Comparison of ENCODE assay signal across 15 cellular contexts in the genomic region with DNA sequence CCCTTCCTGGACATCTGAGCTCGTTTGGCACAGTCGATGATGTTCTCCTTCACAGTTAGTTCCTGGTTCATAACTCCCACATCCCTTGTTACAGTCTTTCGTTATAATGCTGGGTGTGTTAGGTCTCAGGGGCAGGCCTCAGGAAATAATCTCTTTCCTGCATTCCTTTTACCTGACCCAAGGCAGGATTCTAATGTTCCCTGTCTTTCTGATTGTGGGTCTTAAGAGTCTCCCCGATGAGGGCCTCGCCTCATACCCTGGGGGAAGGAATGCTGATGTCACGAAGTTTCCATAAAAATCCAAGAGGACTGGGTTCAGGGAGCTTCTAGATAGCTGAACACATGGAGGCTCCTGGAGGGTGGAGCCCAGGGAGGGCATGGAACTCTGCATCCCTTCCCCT.
DNase-seq lines count a peak whose midpoint lies in the region; ATAC-seq and TF ChIP-seq lines count a peak whose summit lies in the region.
"Had no signal": no experiment of that assay in that cellular context is flagged by ENCODE, and none has a peak within 500 bp of the region (broad histone marks: within the 10 kb centered on the region; RNA-seq: fewer than 3 reads in every experiment).

No MANE protein-coding gene starts in this region.

- DNase-seq in natural killer cell treated with Interleukin-12 subunit alpha and Interleukin-12 subunit beta and Interleukin-15 and Interleukin-18, amount 100 ng/mL, for 72 hours (ENCODE audit: low spot score) = no peak
- no peak for DNase-seq in natural killer cell
- DNase-seq in amniotic epithelial cell (ENCODE audit: low read depth) = peak; percentile 78
- DNase-seq in left colon = peak in 1 of 2 donors; percentile 48
- DNase-seq in testis = no peak
- no peak for DNase-seq in posterior vena cava (ENCODE audit: low spot score)
- DNase-seq in NCI-H1930 (lab: John Stamatoyannopoulos, UW) = no peak
- DNase-seq: activated CD4-positive, alpha-beta memory T cell treated with anti-CD3 and anti-CD28 coated beads for 36 hours; activated naive CD4-positive, alpha-beta T cell treated with anti-CD3 and anti-CD28 coated beads, Interleukin-2, amount 50 U/mL, for 16 hours; midbrain; NCI-H146; NCI-H82; right lobe of liver; upper lobe of left lung had no signal

- peaks cover 61 to 66% of the 10 kb centered on the region in 2 donors for H3K4me1 Mint-ChIP-seq in natural killer cell treated with Interleukin-12 subunit alpha and Interleukin-12 subunit beta and Interleukin-15 and Interleukin-18, amount 100 ng/mL, for 72 hours (ENCODE audit: low read depth in 2 of 2)
- peaks cover 0 to 6% of the 10 kb centered on the region in 2 donors for H3K4me1 Mint-ChIP-seq in natural killer cell

- H3K27me3 Mint-ChIP-seq in natural killer cell treated with Interleukin-12 subunit alpha and Interleukin-12 subunit beta and Interleukin-15 and Interleukin-18, amount 100 ng/mL, for 72 hours = no peaks in the 10 kb centered on the region
- H3K27me3 Mint-ChIP-seq in natural killer cell (ENCODE audit: low read depth in 2 of 2) = peaks cover 3 to 13% of the 10 kb centered on the region in 2 donors
- H3K27me3 Mint-ChIP-seq: activated CD4-positive, alpha-beta memory T cell treated with anti-CD3 and anti-CD28 coated beads for 36 hours had no signal

- H3K27me3 ChIP-seq in testis = no peaks in the 10 kb centered on the region
- H3K27me3 ChIP-seq: right lobe of liver, upper lobe of left lung had no signal

- H3K4me1 ChIP-seq in testis = no peaks in the 10 kb centered on the region

- no peaks in the 10 kb centered on the region for H3K9me3 ChIP-seq in testis
- H3K9me3 ChIP-seq: right lobe of liver, upper lobe of left lung had no signal

- H3K27ac ChIP-seq in testis = no peak overlapping the region
- H3K27ac ChIP-seq: right lobe of liver had no signal

- no peak for ATAC-seq in natural killer cell treated with Interleukin-12 subunit alpha and Interleukin-12 subunit beta and Interleukin-15 and Interleukin-18, amount 100 ng/mL, for 72 hours
- ATAC-seq in natural killer cell (no peak), left colon (peak; percentile 84), HG03378 (IDR thresholded peaks at IDR 0.05; ENCODE audit: unreplicated experiment) (no peak)

- intact Hi-C loops in natural killer cell (cut with micrococcal nuclease) = no loop called here
- intact Hi-C loops in left colon (cut with DNase I, micrococcal nuclease) = no loop called here
- intact Hi-C loops in testis (cut with DNase I; ENCODE audit: low total_unique reads) = no loop called here
- intact Hi-C loops in posterior vena cava (cut with DNase I) = loop anchor here in 1 of 2 donors (5.0 kb wide), 1 partner anchor 38 kb away; no protein-coding TSS in a partner anchor

- no peak for TF ChIP-seq POLR2A in testis (IDR thresholded peaks at IDR 0.05)

- no peak overlapping the region for H3K4me3 ChIP-seq in testis
- H3K4me3 ChIP-seq: right lobe of liver, upper lobe of left lung had no signal

- no peaks in the 10 kb centered on the region for H3K36me3 ChIP-seq in testis (ENCODE audit: low read depth, missing control alignments)
- H3K36me3 ChIP-seq: right lobe of liver, upper lobe of left lung had no signal

- H3K27ac Mint-ChIP-seq in natural killer cell treated with Interleukin-12 subunit alpha and Interleukin-12 subunit beta and Interleukin-15 and Interleukin-18, amount 100 ng/mL, for 72 hours = peak overlapping the region; percentile 71 to 84
- no peak overlapping the region for H3K27ac Mint-ChIP-seq in natural killer cell
- H3K27ac Mint-ChIP-seq: activated CD4-positive, alpha-beta memory T cell treated with anti-CD3 and anti-CD28 coated beads for 36 hours had no signal

- H3K9me3 Mint-ChIP-seq in natural killer cell treated with Interleukin-12 subunit alpha and Interleukin-12 subunit beta and Interleukin-15 and Interleukin-18, amount 100 ng/mL, for 72 hours = no peaks in the 10 kb centered on the region
- no peaks in the 10 kb centered on the region for H3K9me3 Mint-ChIP-seq in natural killer cell
- H3K9me3 Mint-ChIP-seq: activated CD4-positive, alpha-beta memory T cell treated with anti-CD3 and anti-CD28 coated beads for 36 hours had no signal

- peak overlapping the region; percentile 53 for H3K4me3 Mint-ChIP-seq in natural killer cell treated with Interleukin-12 subunit alpha and Interleukin-12 subunit beta and Interleukin-15 and Interleukin-18, amount 100 ng/mL, for 72 hours
- H3K4me3 Mint-ChIP-seq in natural killer cell = no peak overlapping the region
- H3K4me3 Mint-ChIP-seq: activated CD4-positive, alpha-beta memory T cell treated with anti-CD3 and anti-CD28 coated beads for 36 hours had no signal

- no peaks in the 10 kb centered on the region for H3K36me3 Mint-ChIP-seq in natural killer cell treated with Interleukin-12 subunit alpha and Interleukin-12 subunit beta and Interleukin-15 and Interleukin-18, amount 100 ng/mL, for 72 hours
- H3K36me3 Mint-ChIP-seq in natural killer cell = no peaks in the 10 kb centered on the region
- H3K36me3 Mint-ChIP-seq: activated CD4-positive, alpha-beta memory T cell treated with anti-CD3 and anti-CD28 coated beads for 36 hours had no signal

- TF ChIP-seq CTCF in natural killer cell (IDR thresholded peaks at IDR 0.05) (no peak), testis (IDR thresholded peaks at IDR 0.05) (no peak)

- WGBS in testis, 2 donors = 45 to 53% methylated on average over 6 of the region's 6 CpGs

Comparison
In these comparisons a context has a peak if more than half of its experiments do, and no peak if none do; other contexts are left out.
1. H3K27ac Mint-ChIP-seq: peak in natural killer cell treated with Interleukin-12 subunit alpha and Interleukin-12 subunit beta and Interleukin-15 and Interleukin-18, amount 100 ng/mL, for 72 hours (2 of 2); none in natural killer cell (0 of 2).